ENCODE assay signal across 30 cellular contexts in the genomic region with DNA sequence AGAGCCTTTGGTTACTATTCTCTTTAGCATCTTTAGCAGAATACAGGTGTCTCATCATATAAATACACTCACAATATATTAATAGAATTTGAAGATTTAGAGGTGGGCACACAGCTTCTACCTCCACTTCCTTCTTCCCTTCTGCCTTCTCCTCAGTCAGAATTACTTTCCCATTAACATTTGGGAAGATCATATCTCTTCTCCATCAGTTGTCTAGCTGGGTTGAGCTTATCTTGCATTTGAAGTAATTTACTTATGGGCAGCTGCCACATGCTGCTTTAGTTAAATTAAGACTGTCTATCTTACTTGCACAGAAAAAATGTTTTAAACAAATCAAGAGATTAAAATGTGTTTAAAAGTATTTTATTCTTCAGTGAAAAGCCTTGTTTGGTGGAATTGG.
"Had no signal": no experiment of that assay in that cellular context is flagged by ENCODE, and none has a peak within 500 bp of the region (broad histone marks: within the 10 kb centered on the region; RNA-seq: fewer than 3 reads in every experiment).

No MANE protein-coding gene starts in this region.

- H3K4me3 ChIP-seq: adrenal gland, ascending aorta, body of pancreas, breast epithelium, cardiac muscle cell, colonic mucosa had no signal

- H3K9me3 ChIP-seq: adrenal gland, ascending aorta, body of pancreas, breast epithelium, colonic mucosa had no signal

- H3K27ac ChIP-seq: adrenal gland, ascending aorta, body of pancreas, brain microvascular endothelial cell, breast epithelium, cardiac muscle cell, colonic mucosa had no signal

- H3K36me3 ChIP-seq: adrenal gland, ascending aorta, brain microvascular endothelial cell, breast epithelium, cardiac muscle cell, colonic mucosa had no signal

- H3K4me1 ChIP-seq: adrenal gland, ascending aorta, body of pancreas, breast epithelium, colonic mucosa had no signal

- H3K27me3 ChIP-seq: adrenal gland, ascending aorta, body of pancreas, brain microvascular endothelial cell, cardiac muscle cell, colonic mucosa had no signal

- DNase-seq: activated effector memory CD4-positive, alpha-beta T cell treated with anti-CD3 and anti-CD28 coated beads, Interleukin-2, amount 50 U/mL, for 16 hours; activated effector memory CD4-positive, alpha-beta T cell treated with Interleukin-2 at 50 U/mL for 16 hours; activated gamma-delta T cell; activated gamma-delta T cell treated with Interleukin-2 at 50 U/mL for 16 hours; activated naive CD4-positive, alpha-beta T cell; activated naive CD4-positive, alpha-beta T cell treated with anti-CD3 and anti-CD28 coated beads for 36 hours; activated naive CD4-positive, alpha-beta T cell treated with anti-CD3 and anti-CD28 coated beads, Interleukin-2, amount 10 ng/mL, durations not matched to agents 7 days and 5 days; activated naive CD4-positive, alpha-beta T cell treated with anti-CD3 and anti-CD28 coated beads, Interleukin-2, amount 50 U/mL, for 16 hours; activated naive CD4-positive, alpha-beta T cell treated with Interleukin-2 at 50 U/mL for 16 hours; activated naive CD8-positive, alpha-beta T cell treated with anti-CD3 and anti-CD28 coated beads for 36 hours; activated naive CD8-positive, alpha-beta T cell treated with anti-CD3 and anti-CD28 coated beads, Interleukin-2, amount 10 ng/mL, durations not matched to agents 7 days and 5 days; activated naive CD8-positive, alpha-beta T cell treated with anti-CD3 and anti-CD28 coated beads, Interleukin-2, amount 50 U/mL, for 24 hours; activated T-cell treated with anti-CD3 and anti-CD28 coated beads, Interleukin-2, amount 50 U/mL, for 48 hours; activated T-cell treated with anti-CD3 and anti-CD28 coated beads, Interleukin-2, amount 50 U/mL, for 72 hours; adrenal gland; amniotic stem cell; amygdala; anterior cingulate cortex; aorta; body of pancreas; brain microvascular endothelial cell; caudate nucleus; central memory CD4-positive, alpha-beta T cell; cerebellar nuclear complex; colonic mucosa had no signal

- ATAC-seq: activated naive CD4-positive, alpha-beta T cell treated with anti-CD3 and anti-CD28 coated beads, Interleukin-2, amount 50 U/mL, for 72 hours; activated naive CD8-positive, alpha-beta T cell treated with anti-CD3 and anti-CD28 coated beads, Interleukin-2, amount 50 U/mL, for 24 hours; activated T-cell treated with anti-CD3 and anti-CD28 coated beads, Interleukin-2, amount 50 U/mL, for 72 hours; activated T-helper 17 cell treated with anti-CD3 and anti-CD28 coated beads, Interleukin-2, amount 50 U/mL, for 72 hours; body of pancreas had no signal
